ENCODE assay signal across 18 cellular contexts in the genomic region with DNA sequence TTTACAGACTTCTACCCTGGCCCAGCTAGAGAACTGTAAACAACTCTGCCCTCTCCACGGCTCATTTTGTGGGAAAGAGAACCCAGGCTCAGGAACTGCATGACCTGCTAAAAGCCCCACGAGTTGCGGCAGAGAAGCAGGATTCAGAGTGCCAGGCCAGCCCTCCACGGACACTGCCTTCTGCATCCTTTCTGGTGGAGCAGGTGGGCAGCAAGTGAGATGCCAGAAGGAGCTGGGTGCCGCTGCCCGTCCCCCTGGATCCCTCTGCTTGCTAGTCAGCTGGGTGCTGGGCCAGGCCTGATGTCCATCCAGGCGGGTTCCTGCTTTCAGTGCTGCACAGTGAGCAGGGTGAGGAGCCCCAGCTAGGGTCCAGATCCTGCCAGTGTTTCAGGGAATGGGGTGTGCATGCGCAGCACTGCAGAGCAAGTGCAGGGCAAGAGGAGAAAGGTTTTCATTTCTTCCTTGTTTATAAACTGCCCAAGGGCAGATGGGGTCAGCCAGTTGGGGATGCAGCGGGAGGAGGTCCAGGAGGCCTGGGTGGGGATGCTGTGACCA. TPM values are rescaled to one million over a fixed set of nuclear protein-coding genes. Genes with fewer than 3 reads are reported as not detected.
DNase-seq lines count a peak whose midpoint lies in the region; ATAC-seq and TF ChIP-seq lines count a peak whose summit lies in the region.
"Had no signal": no experiment of that assay in that cellular context is flagged by ENCODE, and none has a peak within 500 bp of the region (broad histone marks: within the 10 kb centered on the region; RNA-seq: fewer than 3 reads in every experiment).

No MANE protein-coding gene starts in this region.

- POLR2A ChIA-PET in HEK293T (lab: Yijun Ruan, JAX), result no interaction called here

- peaks cover 16% of the 10 kb centered on the region for H3K4me1 Mint-ChIP-seq in activated T-cell treated with anti-CD3 and anti-CD28 coated beads, Interleukin-2, amount 50 U/mL, for 24 hours (ENCODE audit: low read depth)
- peaks cover 19% of the 10 kb centered on the region for H3K4me1 Mint-ChIP-seq in activated T-cell treated with anti-CD3 and anti-CD28 coated beads, Interleukin-2, amount 50 U/mL, for 72 hours (ENCODE audit: low read depth)
- peaks cover 18% of the 10 kb centered on the region for H3K4me1 Mint-ChIP-seq in T-helper 17 cell
- H3K4me1 Mint-ChIP-seq in chondrocyte (ENCODE audit: low read depth), result no peaks in the 10 kb centered on the region
- peaks cover 14% of the 10 kb centered on the region for H3K4me1 Mint-ChIP-seq in progenitor cell of endocrine pancreas (ENCODE audit: low read depth)

- no peak for ATAC-seq in activated T-cell treated with anti-CD3 and anti-CD28 coated beads, Interleukin-2, amount 50 U/mL, for 72 hours (replicated peaks in 1 of 2)
- ATAC-seq in T-helper 17 cell, result no peak
- ATAC-seq: GM23338, left lung, right cardiac atrium had no signal

- TF ChIP-seq CTCF in chondrocyte (IDR thresholded peaks at IDR 0.05), result no peak
- no peak for TF ChIP-seq CTCF in progenitor cell of endocrine pancreas (IDR thresholded peaks at IDR 0.05; ENCODE audit: unreplicated experiment)

- CTCF ChIA-PET in HEK293T (lab: Yijun Ruan, JAX), result no interaction called here

- peak overlapping the region; percentile 66 for H3K27ac Mint-ChIP-seq in activated T-cell treated with anti-CD3 and anti-CD28 coated beads, Interleukin-2, amount 50 U/mL, for 24 hours
- H3K27ac Mint-ChIP-seq in activated T-cell treated with anti-CD3 and anti-CD28 coated beads, Interleukin-2, amount 50 U/mL, for 72 hours, result no peak overlapping the region
- H3K27ac Mint-ChIP-seq in T-helper 17 cell, result peak overlapping the region; percentile 72
- H3K27ac Mint-ChIP-seq in chondrocyte (ENCODE audit: unreplicated experiment), result peak overlapping the region; percentile 3
- H3K27ac Mint-ChIP-seq in progenitor cell of endocrine pancreas, result peak overlapping the region; percentile 82
- H3K27ac Mint-ChIP-seq: activated CD4-positive, alpha-beta T cell treated with anti-CD3 and anti-CD28 coated beads, Interleukin-2, amount 10 ng/mL, durations not matched to agents 7 days and 5 days; GM23338 had no signal

- H3K9me3 Mint-ChIP-seq in activated T-cell treated with anti-CD3 and anti-CD28 coated beads, Interleukin-2, amount 50 U/mL, for 24 hours, result no peaks in the 10 kb centered on the region
- H3K9me3 Mint-ChIP-seq in activated T-cell treated with anti-CD3 and anti-CD28 coated beads, Interleukin-2, amount 50 U/mL, for 72 hours, result no peaks in the 10 kb centered on the region
- H3K9me3 Mint-ChIP-seq in chondrocyte (ENCODE audit: low read depth) (no peaks in the 10 kb centered on the region), progenitor cell of endocrine pancreas (ENCODE audit: low read depth) (no peaks in the 10 kb centered on the region)
- H3K9me3 Mint-ChIP-seq: activated CD4-positive, alpha-beta T cell treated with anti-CD3 and anti-CD28 coated beads, Interleukin-2, amount 10 ng/mL, durations not matched to agents 7 days and 5 days; GM23338 had no signal

- no peak overlapping the region for H3K4me3 Mint-ChIP-seq in activated T-cell treated with anti-CD3 and anti-CD28 coated beads, Interleukin-2, amount 50 U/mL, for 24 hours
- no peak overlapping the region for H3K4me3 Mint-ChIP-seq in activated T-cell treated with anti-CD3 and anti-CD28 coated beads, Interleukin-2, amount 50 U/mL, for 72 hours
- H3K4me3 Mint-ChIP-seq in T-helper 17 cell (no peak overlapping the region), chondrocyte (ENCODE audit: unreplicated experiment) (no peak overlapping the region), progenitor cell of endocrine pancreas (ENCODE audit: low read depth) (no peak overlapping the region)
- H3K4me3 Mint-ChIP-seq: activated CD4-positive, alpha-beta T cell treated with anti-CD3 and anti-CD28 coated beads, Interleukin-2, amount 10 ng/mL, durations not matched to agents 7 days and 5 days; GM23338 had no signal

- peaks cover 46% of the 10 kb centered on the region for H3K36me3 Mint-ChIP-seq in activated T-cell treated with anti-CD3 and anti-CD28 coated beads, Interleukin-2, amount 50 U/mL, for 24 hours (ENCODE audit: low read depth)
- peaks cover 0 to 3% of the 10 kb centered on the region in 2 donors for H3K36me3 Mint-ChIP-seq in activated T-cell treated with anti-CD3 and anti-CD28 coated beads, Interleukin-2, amount 50 U/mL, for 72 hours (ENCODE audit: insufficient read depth in 2 of 2)
- H3K36me3 Mint-ChIP-seq in T-helper 17 cell (ENCODE audit: low read depth) (peaks cover 5% of the 10 kb centered on the region), chondrocyte (ENCODE audit: low read depth) (peaks cover 15% of the 10 kb centered on the region), progenitor cell of endocrine pancreas (ENCODE audit: insufficient read depth) (peaks cover 5% of the 10 kb centered on the region)

- in situ Hi-C loops in G401 (cut with HindIII; ENCODE audit: low sequenced_read_pairs), result no loop called here

- H3K27me3 Mint-ChIP-seq in activated T-cell treated with anti-CD3 and anti-CD28 coated beads, Interleukin-2, amount 50 U/mL, for 24 hours, result no peaks in the 10 kb centered on the region
- H3K27me3 Mint-ChIP-seq in activated T-cell treated with anti-CD3 and anti-CD28 coated beads, Interleukin-2, amount 50 U/mL, for 72 hours (ENCODE audit: low read depth), result no peaks in the 10 kb centered on the region
- H3K27me3 Mint-ChIP-seq in T-helper 17 cell, result no peaks in the 10 kb centered on the region
- H3K27me3 Mint-ChIP-seq in chondrocyte (ENCODE audit: low read depth), result no peaks in the 10 kb centered on the region
- no peaks in the 10 kb centered on the region for H3K27me3 Mint-ChIP-seq in progenitor cell of endocrine pancreas
- H3K27me3 Mint-ChIP-seq: activated CD4-positive, alpha-beta T cell treated with anti-CD3 and anti-CD28 coated beads, Interleukin-2, amount 10 ng/mL, durations not matched to agents 7 days and 5 days had no signal

- no peaks in the 10 kb centered on the region for H3K9me3 ChIP-seq in T-helper 17 cell (ENCODE audit: control insufficient read depth, low read length, poor library complexity, severe bottlenecking)
- H3K9me3 ChIP-seq: heart right ventricle, left lung, thoracic aorta had no signal

- no peak for DNase-seq in activated T-cell treated with anti-CD3 and anti-CD28 coated beads, Interleukin-2, amount 50 U/mL, for 24 hours
- no peak for DNase-seq in activated T-cell treated with anti-CD3 and anti-CD28 coated beads, Interleukin-2, amount 50 U/mL, for 72 hours
- DNase-seq in T-helper 17 cell, result no peak
- no peak for DNase-seq in chondrocyte (ENCODE audit: low spot score)
- DNase-seq in progenitor cell of endocrine pancreas (ENCODE audit: low spot score, unreplicated experiment), result no peak
- DNase-seq in G401 (ENCODE audit: low spot score), result no peak
- no peak for DNase-seq in NCI-H446 treated with DMSO at 0.1 percent for 48 hours (lab: John Stamatoyannopoulos, UW)
- DNase-seq in HEK293T (ENCODE audit: extremely low spot score), result no peak
- DNase-seq: activated CD4-positive, alpha-beta T cell treated with anti-CD3 and anti-CD28 coated beads, Interleukin-2, amount 10 ng/mL, durations not matched to agents 7 days and 5 days; activated T-cell treated with anti-CD3 and anti-CD28 coated beads for 4 hours; heart right ventricle; left lung; NCI-H1436 treated with DMSO at 0.1 percent for 48 hours; NCI-H2171 treated with DMSO at 0.1 percent for 48 hours; NCI-H526 treated with DMSO at 0.1 percent for 48 hours; right cardiac atrium had no signal

TF ChIP-seq in HEK293T, 16 proteins besides CTCF, POLR2A, EP300 and RAD21:
- TF ChIP-seq LEF1 (IDR thresholded peaks at IDR 0.05; ENCODE audit: borderline replicate concordance) (no peak), SUZ12 (IDR thresholded peaks at IDR 0.05) (no peak), NFRKB (IDR thresholded peaks at IDR 0.05) (no peak), TARDBP (IDR thresholded peaks at IDR 0.05) (no peak), L3MBTL2 (conservative IDR thresholded peaks at IDR 0.05) (no peak), FOXK2 (IDR thresholded peaks at IDR 0.05) (no peak), ZNF384 (IDR thresholded peaks at IDR 0.05) (no peak), ARNT (IDR thresholded peaks at IDR 0.05) (no peak), SP1 (IDR thresholded peaks at IDR 0.05) (no peak), ELF4 (IDR thresholded peaks at IDR 0.05) (no peak), CTBP1 (IDR thresholded peaks at IDR 0.05; ENCODE audit: borderline replicate concordance) (no peak)

RNA-seq across cellular contexts. Expression of a gene that starts 5.2 kb away (rescaled TPM):
- total RNA-seq in activated T-cell treated with anti-CD3 and anti-CD28 coated beads, Interleukin-2, amount 50 U/mL, for 72 hours, result 10 to 100 TPM; 82.5 to 95.5 TPM
- total RNA-seq in T-helper 17 cell, result 10 to 100 TPM; 33.7 to 37.8 TPM
- 19.1 to 29.7 TPM (median 26.3 TPM) in 3 replicates for total RNA-seq in chondrocyte
- 23.8 and 24.3 TPM in 2 replicates for total RNA-seq in progenitor cell of endocrine pancreas
- 13.0 and 17.5 TPM in 2 replicates for total RNA-seq in G401 (2014; rRNA removed; shearing (Covaris generic))

RNA-seq across cellular contexts. Expression of a gene that starts 34.1 kb away (rescaled TPM):
- total RNA-seq in activated T-cell treated with anti-CD3 and anti-CD28 coated beads, Interleukin-2, amount 50 U/mL, for 72 hours, result 10 to 100 TPM; 50.2 to 68.9 TPM
- total RNA-seq in T-helper 17 cell (10 to 100 TPM; 39.0 TPM), chondrocyte (31.3 to 44.7 TPM (median 31.9 TPM) in 3 replicates), progenitor cell of endocrine pancreas (34.0 and 37.4 TPM in 2 replicates)
- total RNA-seq in G401 (2014; rRNA removed; shearing (Covaris generic)), result 30.3 and 64.2 TPM in 2 replicates

RNA-seq across cellular contexts. Expression of a gene that starts 56.9 kb away (rescaled TPM):
- total RNA-seq in activated T-cell treated with anti-CD3 and anti-CD28 coated beads, Interleukin-2, amount 50 U/mL, for 72 hours, result 100 to 1,000 TPM; 450 to 480 TPM
- total RNA-seq in T-helper 17 cell, result 100 to 1,000 TPM; 253 to 276 TPM
- 130 to 158 TPM (median 138 TPM) in 3 replicates for total RNA-seq in chondrocyte
- 192 and 194 TPM in 2 replicates for total RNA-seq in progenitor cell of endocrine pancreas
- total RNA-seq in G401 (2014; rRNA removed; shearing (Covaris generic)), result 379 and 384 TPM in 2 replicates
